ENCODE assay signal across 1 cellular context in genomic region chr1:193514397-193514796, GRCh38.
TF ChIP-seq lines count a peak whose summit lies in the region.

No MANE protein-coding gene starts in this region.

TF ChIP-seq in HepG2, 621 proteins besides CTCF, POLR2A, EP300 and RAD21 (continued from another document):
- TF ChIP-seq ZNF574 (CRISPR knock-in tag; IDR thresholded peaks at IDR 0.05) (no peak), THAP11 (CRISPR knock-in tag; IDR thresholded peaks at IDR 0.05) (no peak), NFE2L2 (IDR thresholded peaks at IDR 0.05; ENCODE audit: low read length) (peak; percentile 56), RAD51 (IDR thresholded peaks at IDR 0.05; ENCODE audit: borderline replicate concordance) (no peak), ZBTB1 (CRISPR knock-in tag; IDR thresholded peaks at IDR 0.05; ENCODE audit: borderline replicate concordance) (no peak), ZMAT5 (CRISPR knock-in tag; IDR thresholded peaks at IDR 0.05; ENCODE audit: borderline replicate concordance, low read depth) (no peak), LCORL (IDR thresholded peaks at IDR 0.05) (no peak), LCORL (CRISPR knock-in tag; IDR thresholded peaks at IDR 0.05) (no peak)
